In genomic region chrX:65034641-65035450, GRCh38 we compare ENCODE assay signal across 1 cellular context.
TF ChIP-seq lines count a peak whose summit lies in the region.

Gene ZC3H12B, plus strand, starts transcription at chrX:65034826.

TF ChIP-seq in HepG2, 621 proteins besides CTCF, POLR2A, EP300 and RAD21 (continued from another document and continues in another):
- TF ChIP-seq, protein P1, sequence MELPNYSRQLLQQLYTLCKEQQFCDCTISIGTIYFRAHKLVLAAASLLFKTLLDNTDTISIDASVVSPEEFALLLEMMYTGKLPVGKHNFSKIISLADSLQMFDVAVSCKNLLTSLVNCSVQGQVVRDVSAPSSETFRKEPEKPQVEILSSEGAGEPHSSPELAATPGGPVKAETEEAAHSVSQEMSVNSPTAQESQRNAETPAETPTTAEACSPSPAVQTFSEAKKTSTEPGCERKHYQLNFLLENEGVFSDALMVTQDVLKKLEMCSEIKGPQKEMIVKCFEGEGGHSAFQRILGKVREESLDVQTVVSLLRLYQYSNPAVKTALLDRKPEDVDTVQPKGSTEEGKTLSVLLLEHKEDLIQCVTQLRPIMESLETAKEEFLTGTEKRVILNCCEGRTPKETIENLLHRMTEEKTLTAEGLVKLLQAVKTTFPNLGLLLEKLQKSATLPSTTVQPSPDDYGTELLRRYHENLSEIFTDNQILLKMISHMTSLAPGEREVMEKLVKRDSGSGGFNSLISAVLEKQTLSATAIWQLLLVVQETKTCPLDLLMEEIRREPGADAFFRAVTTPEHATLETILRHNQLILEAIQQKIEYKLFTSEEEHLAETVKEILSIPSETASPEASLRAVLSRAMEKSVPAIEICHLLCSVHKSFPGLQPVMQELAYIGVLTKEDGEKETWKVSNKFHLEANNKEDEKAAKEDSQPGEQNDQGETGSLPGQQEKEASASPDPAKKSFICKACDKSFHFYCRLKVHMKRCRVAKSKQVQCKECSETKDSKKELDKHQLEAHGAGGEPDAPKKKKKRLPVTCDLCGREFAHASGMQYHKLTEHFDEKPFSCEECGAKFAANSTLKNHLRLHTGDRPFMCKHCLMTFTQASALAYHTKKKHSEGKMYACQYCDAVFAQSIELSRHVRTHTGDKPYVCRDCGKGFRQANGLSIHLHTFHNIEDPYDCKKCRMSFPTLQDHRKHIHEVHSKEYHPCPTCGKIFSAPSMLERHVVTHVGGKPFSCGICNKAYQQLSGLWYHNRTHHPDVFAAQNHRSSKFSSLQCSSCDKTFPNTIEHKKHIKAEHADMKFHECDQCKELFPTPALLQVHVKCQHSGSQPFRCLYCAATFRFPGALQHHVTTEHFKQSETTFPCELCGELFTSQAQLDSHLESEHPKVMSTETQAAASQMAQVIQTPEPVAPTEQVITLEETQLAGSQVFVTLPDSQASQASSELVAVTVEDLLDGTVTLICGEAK (IDR thresholded peaks at IDR 0.05) = no peak
- TF ChIP-seq, protein P1 (CRISPR knock-in tag; IDR thresholded peaks at IDR 0.05) = peak; percentile 22; the same call in 1 of the 2 replicates
- no peak for TF ChIP-seq MAZ (IDR thresholded peaks at IDR 0.05; ENCODE audit: borderline replicate concordance, low read depth, low read length)
- peak; percentile 43; the same call in 1 of the 2 replicates for TF ChIP-seq MAZ (CRISPR knock-in tag; IDR thresholded peaks at IDR 0.05; ENCODE audit: low read depth)
- TF ChIP-seq ZMAT3 (CRISPR knock-in tag; conservative IDR thresholded peaks at IDR 0.05) = no peak
- peak; percentile 29; the same call in 1 of the 2 replicates for TF ChIP-seq POGZ (CRISPR knock-in tag; IDR thresholded peaks at IDR 0.05)
- 0 out of 2 replicates have a peak, but pooled peaks have one; percentile 23 for TF ChIP-seq ZNF557 (CRISPR knock-in tag; IDR thresholded peaks at IDR 0.05)
- TF ChIP-seq ZFX (CRISPR knock-in tag; IDR thresholded peaks at IDR 0.05; ENCODE audit: low read depth) = peak; percentile 66
- TF ChIP-seq, protein P2, sequence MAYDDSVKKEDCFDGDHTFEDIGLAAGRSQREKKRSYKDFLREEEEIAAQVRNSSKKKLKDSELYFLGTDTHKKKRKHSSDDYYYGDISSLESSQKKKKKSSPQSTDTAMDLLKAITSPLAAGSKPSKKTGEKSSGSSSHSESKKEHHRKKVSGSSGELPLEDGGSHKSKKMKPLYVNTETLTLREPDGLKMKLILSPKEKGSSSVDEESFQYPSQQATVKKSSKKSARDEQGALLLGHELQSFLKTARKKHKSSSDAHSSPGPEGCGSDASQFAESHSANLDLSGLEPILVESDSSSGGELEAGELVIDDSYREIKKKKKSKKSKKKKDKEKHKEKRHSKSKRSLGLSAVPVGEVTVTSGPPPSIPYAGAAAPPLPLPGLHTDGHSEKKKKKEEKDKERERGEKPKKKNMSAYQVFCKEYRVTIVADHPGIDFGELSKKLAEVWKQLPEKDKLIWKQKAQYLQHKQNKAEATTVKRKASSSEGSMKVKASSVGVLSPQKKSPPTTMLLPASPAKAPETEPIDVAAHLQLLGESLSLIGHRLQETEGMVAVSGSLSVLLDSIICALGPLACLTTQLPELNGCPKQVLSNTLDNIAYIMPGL (CRISPR knock-in tag; IDR thresholded peaks at IDR 0.05; ENCODE audit: borderline replicate concordance in 1 of 2, low read depth in 1 of 2) = peak; percentile 39 to 79; a peak in 3 of 4 replicates
- TF ChIP-seq, protein P3, sequence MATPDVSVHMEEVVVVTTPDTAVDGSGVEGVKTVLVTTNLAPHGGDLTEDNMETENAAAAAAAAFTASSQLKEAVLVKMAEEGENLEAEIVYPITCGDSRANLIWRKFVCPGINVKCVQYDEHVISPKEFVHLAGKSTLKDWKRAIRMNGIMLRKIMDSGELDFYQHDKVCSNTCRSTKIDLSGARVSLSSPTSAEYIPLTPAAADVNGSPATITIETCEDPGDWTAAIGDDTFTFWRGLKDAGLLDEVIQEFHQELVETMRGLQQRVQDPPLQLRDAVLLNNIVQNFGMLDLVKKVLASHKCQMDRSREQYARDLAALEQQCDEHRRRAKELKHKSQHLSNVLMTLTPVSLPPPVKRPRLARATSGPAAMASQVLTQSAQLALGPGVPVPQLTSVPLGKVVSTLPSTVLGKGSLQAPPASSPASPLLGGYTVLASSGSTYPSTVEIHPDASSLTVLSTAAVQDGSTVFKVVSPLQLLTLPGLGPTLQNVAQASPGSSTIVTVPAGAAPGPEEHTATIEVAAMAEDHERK (CRISPR knock-in tag; IDR thresholded peaks at IDR 0.05; ENCODE audit: low read depth) = no peak
- TF ChIP-seq ISL2 (CRISPR knock-in tag; IDR thresholded peaks at IDR 0.05) = 0 out of 2 replicates have a peak, but pooled peaks have one; percentile 20
- peak; percentile 79; the same call in 1 of the 2 replicates for TF ChIP-seq ZBTB7A (CRISPR knock-in tag; IDR thresholded peaks at IDR 0.05)
- TF ChIP-seq SMC3 (IDR thresholded peaks at IDR 0.05; ENCODE audit: low read length) = peak; percentile 3; the same call in 1 of the 2 replicates
- peak; percentile 38 for TF ChIP-seq ASH2L (IDR thresholded peaks at IDR 0.05; ENCODE audit: insufficient read length, low read depth, low read length)
- peak; percentile 18 for TF ChIP-seq AGO2 (optimal IDR thresholded peaks at IDR 0.05; ENCODE audit: low read depth, low read length)
- peak; percentile 37; the same call in 1 of the 3 replicates for TF ChIP-seq MXI1 (IDR thresholded peaks at IDR 0.05; ENCODE audit: borderline replicate concordance, low read depth, low read length)
- no peak for TF ChIP-seq ZNF138 (CRISPR knock-in tag; IDR thresholded peaks at IDR 0.05; ENCODE audit: low read depth)
- TF ChIP-seq ZNF607 (CRISPR knock-in tag; IDR thresholded peaks at IDR 0.05; ENCODE audit: borderline replicate concordance) = 0 out of 2 replicates have a peak, but pooled peaks have one; percentile 48
- TF ChIP-seq TEAD3 (CRISPR knock-in tag; optimal IDR thresholded peaks at IDR 0.05; ENCODE audit: borderline replicate concordance) = peak; percentile 8
- TF ChIP-seq CENPX (CRISPR knock-in tag; IDR thresholded peaks at IDR 0.05) = no peak
- TF ChIP-seq, protein P4, sequence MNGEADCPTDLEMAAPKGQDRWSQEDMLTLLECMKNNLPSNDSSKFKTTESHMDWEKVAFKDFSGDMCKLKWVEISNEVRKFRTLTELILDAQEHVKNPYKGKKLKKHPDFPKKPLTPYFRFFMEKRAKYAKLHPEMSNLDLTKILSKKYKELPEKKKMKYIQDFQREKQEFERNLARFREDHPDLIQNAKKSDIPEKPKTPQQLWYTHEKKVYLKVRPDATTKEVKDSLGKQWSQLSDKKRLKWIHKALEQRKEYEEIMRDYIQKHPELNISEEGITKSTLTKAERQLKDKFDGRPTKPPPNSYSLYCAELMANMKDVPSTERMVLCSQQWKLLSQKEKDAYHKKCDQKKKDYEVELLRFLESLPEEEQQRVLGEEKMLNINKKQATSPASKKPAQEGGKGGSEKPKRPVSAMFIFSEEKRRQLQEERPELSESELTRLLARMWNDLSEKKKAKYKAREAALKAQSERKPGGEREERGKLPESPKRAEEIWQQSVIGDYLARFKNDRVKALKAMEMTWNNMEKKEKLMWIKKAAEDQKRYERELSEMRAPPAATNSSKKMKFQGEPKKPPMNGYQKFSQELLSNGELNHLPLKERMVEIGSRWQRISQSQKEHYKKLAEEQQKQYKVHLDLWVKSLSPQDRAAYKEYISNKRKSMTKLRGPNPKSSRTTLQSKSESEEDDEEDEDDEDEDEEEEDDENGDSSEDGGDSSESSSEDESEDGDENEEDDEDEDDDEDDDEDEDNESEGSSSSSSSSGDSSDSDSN (CRISPR knock-in tag; IDR thresholded peaks at IDR 0.05) = peak; percentile 34; the same call in 1 of the 2 replicates
- TF ChIP-seq SOX6 (IDR thresholded peaks at IDR 0.05) = no peak
- peak; percentile 48 for TF ChIP-seq SOX6 (CRISPR knock-in tag; IDR thresholded peaks at IDR 0.05)
- TF ChIP-seq TAF1 (CRISPR knock-in tag; IDR thresholded peaks at IDR 0.05) = peak; percentile 49; the same call in 1 of the 2 replicates
- peak; percentile 70 for TF ChIP-seq RBFOX2 (IDR thresholded peaks at IDR 0.05; ENCODE audit: low read depth, low read length)
- TF ChIP-seq HNRNPLL (IDR thresholded peaks at IDR 0.05; ENCODE audit: low read depth, low read length, poor library complexity, severe bottlenecking) = peak; percentile 50
- no peak for TF ChIP-seq JUN (CRISPR knock-in tag; IDR thresholded peaks at IDR 0.05)
- TF ChIP-seq, protein P5, sequence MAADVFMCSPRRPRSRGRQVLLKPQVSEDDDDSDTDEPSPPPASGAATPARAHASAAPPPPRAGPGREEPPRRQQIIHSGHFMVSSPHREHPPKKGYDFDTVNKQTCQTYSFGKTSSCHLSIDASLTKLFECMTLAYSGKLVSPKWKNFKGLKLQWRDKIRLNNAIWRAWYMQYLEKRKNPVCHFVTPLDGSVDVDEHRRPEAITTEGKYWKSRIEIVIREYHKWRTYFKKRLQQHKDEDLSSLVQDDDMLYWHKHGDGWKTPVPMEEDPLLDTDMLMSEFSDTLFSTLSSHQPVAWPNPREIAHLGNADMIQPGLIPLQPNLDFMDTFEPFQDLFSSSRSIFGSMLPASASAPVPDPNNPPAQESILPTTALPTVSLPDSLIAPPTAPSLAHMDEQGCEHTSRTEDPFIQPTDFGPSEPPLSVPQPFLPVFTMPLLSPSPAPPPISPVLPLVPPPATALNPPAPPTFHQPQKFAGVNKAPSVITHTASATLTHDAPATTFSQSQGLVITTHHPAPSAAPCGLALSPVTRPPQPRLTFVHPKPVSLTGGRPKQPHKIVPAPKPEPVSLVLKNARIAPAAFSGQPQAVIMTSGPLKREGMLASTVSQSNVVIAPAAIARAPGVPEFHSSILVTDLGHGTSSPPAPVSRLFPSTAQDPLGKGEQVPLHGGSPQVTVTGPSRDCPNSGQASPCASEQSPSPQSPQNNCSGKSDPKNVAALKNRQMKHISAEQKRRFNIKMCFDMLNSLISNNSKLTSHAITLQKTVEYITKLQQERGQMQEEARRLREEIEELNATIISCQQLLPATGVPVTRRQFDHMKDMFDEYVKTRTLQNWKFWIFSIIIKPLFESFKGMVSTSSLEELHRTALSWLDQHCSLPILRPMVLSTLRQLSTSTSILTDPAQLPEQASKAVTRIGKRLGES (CRISPR knock-in tag; IDR thresholded peaks at IDR 0.05; ENCODE audit: borderline replicate concordance) = no peak
- TF ChIP-seq ATF7 (IDR thresholded peaks at IDR 0.05) = no peak
- no peak for TF ChIP-seq ATF7 (CRISPR knock-in tag; IDR thresholded peaks at IDR 0.05)
- peak; percentile 70 for TF ChIP-seq ZNF687 (CRISPR knock-in tag; IDR thresholded peaks at IDR 0.05)
- 0 out of 2 replicates have a peak, but pooled peaks have one; percentile 19 for TF ChIP-seq NRL (CRISPR knock-in tag; IDR thresholded peaks at IDR 0.05; ENCODE audit: borderline replicate concordance)
- TF ChIP-seq, protein P6, sequence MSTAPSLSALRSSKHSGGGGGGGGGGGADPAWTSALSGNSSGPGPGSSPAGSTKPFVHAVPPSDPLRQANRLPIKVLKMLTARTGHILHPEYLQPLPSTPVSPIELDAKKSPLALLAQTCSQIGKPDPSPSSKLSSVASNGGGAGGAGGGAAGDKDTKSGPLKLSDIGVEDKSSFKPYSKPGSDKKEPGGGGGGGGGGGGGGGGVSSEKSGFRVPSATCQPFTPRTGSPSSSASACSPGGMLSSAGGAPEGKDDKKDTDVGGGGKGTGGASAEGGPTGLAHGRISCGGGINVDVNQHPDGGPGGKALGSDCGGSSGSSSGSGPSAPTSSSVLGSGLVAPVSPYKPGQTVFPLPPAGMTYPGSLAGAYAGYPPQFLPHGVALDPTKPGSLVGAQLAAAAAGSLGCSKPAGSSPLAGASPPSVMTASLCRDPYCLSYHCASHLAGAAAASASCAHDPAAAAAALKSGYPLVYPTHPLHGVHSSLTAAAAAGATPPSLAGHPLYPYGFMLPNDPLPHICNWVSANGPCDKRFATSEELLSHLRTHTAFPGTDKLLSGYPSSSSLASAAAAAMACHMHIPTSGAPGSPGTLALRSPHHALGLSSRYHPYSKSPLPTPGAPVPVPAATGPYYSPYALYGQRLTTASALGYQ (CRISPR knock-in tag; IDR thresholded peaks at IDR 0.05) = no peak
